14 cellular contexts compared by ENCODE assay signal in the genomic region with DNA sequence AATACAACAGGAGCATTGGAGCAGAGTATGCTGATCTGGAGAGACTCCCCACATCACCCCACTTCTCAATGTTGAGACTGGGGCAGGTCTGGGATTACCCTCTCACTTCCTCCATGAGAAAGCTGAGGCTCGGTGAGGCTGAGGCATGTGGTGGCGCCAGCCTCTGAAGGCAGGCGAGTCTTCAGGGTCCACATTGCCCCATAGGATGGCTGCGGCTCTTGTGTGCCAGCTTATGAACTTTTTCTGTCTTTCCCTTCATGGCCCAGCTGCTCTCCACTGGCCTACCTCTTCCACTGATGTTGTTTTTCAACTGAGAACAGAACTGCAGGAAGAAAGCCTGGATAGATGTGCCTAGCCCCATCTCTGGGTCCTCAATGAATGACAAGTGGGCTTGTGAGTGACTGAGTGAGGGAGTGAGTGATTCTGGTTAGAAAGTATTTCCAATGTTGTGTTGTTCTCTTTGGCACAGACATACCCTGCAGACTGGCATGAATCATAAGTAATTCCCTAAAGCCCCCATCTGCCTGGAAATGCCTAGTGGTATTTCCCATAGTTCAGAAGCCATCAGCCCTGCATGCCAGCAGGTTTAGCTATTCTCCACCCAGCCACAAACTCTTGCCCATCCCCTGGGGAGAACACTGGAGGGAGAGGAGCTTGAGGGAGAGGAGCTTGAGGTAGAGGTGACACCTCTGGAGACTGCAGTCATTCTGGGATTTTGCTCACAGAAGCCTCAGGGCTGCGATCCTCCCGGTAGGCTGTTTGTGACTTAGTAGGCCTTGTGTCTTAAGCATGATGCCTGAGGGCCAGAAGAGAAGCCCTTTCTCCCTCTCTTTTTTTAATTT. TPM values are rescaled to one million over a fixed set of nuclear protein-coding genes. Genes with fewer than 3 reads are reported as not detected.
DNase-seq lines count a peak whose midpoint lies in the region; ATAC-seq and TF ChIP-seq lines count a peak whose summit lies in the region.
"Had no signal": no experiment of that assay in that cellular context is flagged by ENCODE, and none has a peak within 500 bp of the region (broad histone marks: within the 10 kb centered on the region; RNA-seq: fewer than 3 reads in every experiment).

No MANE protein-coding gene starts in this region.

- intact Hi-C loops in left colon (cut with DNase I, micrococcal nuclease) = no loop called here

- H3K27me3 ChIP-seq in suprapubic skin (no peaks in the 10 kb centered on the region), HAP-1 (ENCODE audit: low read depth) (no peaks in the 10 kb centered on the region)
- H3K27me3 ChIP-seq: hepatocyte had no signal

- CTCF ChIA-PET in activated CD8-positive, alpha-beta memory T cell treated with anti-CD3 and anti-CD28 coated beads, Interleukin-2, amount 10 ng/mL, durations not matched to agents 7 days and 5 days (lab: Charles Lee) = no interaction called here

- no peak for TF ChIP-seq EP300 in suprapubic skin (IDR thresholded peaks at IDR 0.05)

- H3K27ac ChIP-seq in suprapubic skin = peak overlapping the region; percentile 54
- H3K27ac ChIP-seq: hepatocyte, KMS-11, prostate gland had no signal

- no peaks in the 10 kb centered on the region for H3K4me1 Mint-ChIP-seq in activated CD8-positive, alpha-beta memory T cell treated with anti-CD3 and anti-CD28 coated beads, Interleukin-2, amount 10 ng/mL, durations not matched to agents 7 days and 5 days

- H3K9me3 ChIP-seq in suprapubic skin (no peaks in the 10 kb centered on the region), HAP-1 (no peaks in the 10 kb centered on the region)
- H3K9me3 ChIP-seq: prostate gland had no signal

- no peak for TF ChIP-seq POLR2A in suprapubic skin (IDR thresholded peaks at IDR 0.05)

- in situ Hi-C loops in HAP-1 (cut with MboI; ENCODE audit: low sequenced_read_pairs) = no loop called here

- H3K4me3 ChIP-seq in suprapubic skin (no peak overlapping the region), HAP-1 (no peak overlapping the region)
- H3K4me3 ChIP-seq: hepatocyte, prostate gland had no signal

- no peak overlapping the region for H3K27ac Mint-ChIP-seq in activated CD8-positive, alpha-beta memory T cell treated with anti-CD3 and anti-CD28 coated beads, Interleukin-2, amount 10 ng/mL, durations not matched to agents 7 days and 5 days

- H3K36me3 Mint-ChIP-seq in activated CD8-positive, alpha-beta memory T cell treated with anti-CD3 and anti-CD28 coated beads, Interleukin-2, amount 10 ng/mL, durations not matched to agents 7 days and 5 days = no peaks in the 10 kb centered on the region

- DNase-seq in HS-27A (ENCODE audit: low read depth) = peak; percentile 93
- peak; percentile 39 for DNase-seq in activated CD8-positive, alpha-beta memory T cell treated with anti-CD3 and anti-CD28 coated beads, Interleukin-2, amount 10 ng/mL, durations not matched to agents 7 days and 5 days
- peak; percentile 80 for DNase-seq in fibroblast of peridontal ligament (ENCODE audit: extremely low read depth)
- DNase-seq in suprapubic skin (ENCODE audit: low spot score in 2 of 2) = peak in 1 of 2 donors; percentile 67
- no peak for DNase-seq in left colon
- DNase-seq in HAP-1 (ENCODE audit: low spot score in 2 of 2) = no peak
- DNase-seq: activated CD4-positive, alpha-beta T cell treated with anti-CD3 and anti-CD28 coated beads, Interleukin-2, amount 50 U/mL, for 1 hour; activated naive CD4-positive, alpha-beta T cell; cortex of kidney; stimulated activated CD4-positive, alpha-beta T cell treated with anti-CD3 and anti-CD28 coated beads, Interleukin-4, amount 100 ng/mL, for 4 hours had no signal

- no peak overlapping the region for H3K4me3 Mint-ChIP-seq in activated CD8-positive, alpha-beta memory T cell treated with anti-CD3 and anti-CD28 coated beads, Interleukin-2, amount 10 ng/mL, durations not matched to agents 7 days and 5 days

- H3K9me3 Mint-ChIP-seq in activated CD8-positive, alpha-beta memory T cell treated with anti-CD3 and anti-CD28 coated beads, Interleukin-2, amount 10 ng/mL, durations not matched to agents 7 days and 5 days (ENCODE audit: low read depth) = no peaks in the 10 kb centered on the region

- H3K27me3 Mint-ChIP-seq in activated CD8-positive, alpha-beta memory T cell treated with anti-CD3 and anti-CD28 coated beads, Interleukin-2, amount 10 ng/mL, durations not matched to agents 7 days and 5 days = peaks cover 34% of the 10 kb centered on the region

- WGBS in suprapubic skin = 83% methylated on average over 6 of the region's 6 CpGs

- ATAC-seq in activated CD8-positive, alpha-beta memory T cell treated with anti-CD3 and anti-CD28 coated beads, Interleukin-2, amount 10 ng/mL, durations not matched to agents 7 days and 5 days = no peak
- ATAC-seq in GM21515 (IDR thresholded peaks at IDR 0.05; ENCODE audit: unreplicated experiment) (no peak), left colon (no peak)

- no peak for TF ChIP-seq CTCF in suprapubic skin (IDR thresholded peaks at IDR 0.05)

- H3K36me3 ChIP-seq in suprapubic skin (no peaks in the 10 kb centered on the region), HAP-1 (replicated peaks) (no peaks in the 10 kb centered on the region)
- H3K36me3 ChIP-seq: prostate gland had no signal

- H3K4me1 ChIP-seq in suprapubic skin (peaks cover 49% of the 10 kb centered on the region), HAP-1 (peaks cover 4% of the 10 kb centered on the region; the same call in 1 of the 2 replicates)

RNA-seq across cellular contexts. Expression of a gene that starts 56.9 kb away (rescaled TPM):
- not detected for total RNA-seq in activated CD8-positive, alpha-beta memory T cell treated with anti-CD3 and anti-CD28 coated beads, Interleukin-2, amount 10 ng/mL, durations not matched to agents 7 days and 5 days
- total RNA-seq in suprapubic skin (100 to 1,000 TPM in 2 of 4 donors, 10 to 100 TPM in 2; 80.4 to 118 (median 95.8) TPM), left colon (10 to 100 TPM; 17.6 to 18.7 TPM)

Comparison
In these comparisons a context has a peak if more than half of its experiments do, and no peak if none do; other contexts are left out.
1. DNase-seq: peak in HS-27A (single experiment), activated CD8-positive, alpha-beta memory T cell treated with anti-CD3 and anti-CD28 coated beads, Interleukin-2, amount 10 ng/mL, durations not matched to agents 7 days and 5 days (single experiment) and fibroblast of peridontal ligament (single experiment); none in left colon (0 of 2) and HAP-1 (0 of 2).
2. RNA of a gene that starts 56.9 kb away (total RNA-seq): 80.4 to 118 TPM in suprapubic skin and 17.6 to 18.7 TPM in left colon; not detected in activated CD8-positive, alpha-beta memory T cell treated with anti-CD3 and anti-CD28 coated beads, Interleukin-2, amount 10 ng/mL, durations not matched to agents 7 days and 5 days; every median in the first group is over 10 times any median in the second.